In genomic region chr10:71419750-71420149, GRCh38 we compare ENCODE assay signal across 23 cellular contexts. TPM values are rescaled to one million over a fixed set of nuclear protein-coding genes. Genes with fewer than 3 reads are reported as not detected.
"Had no signal": no experiment of that assay in that cellular context is flagged by ENCODE, and none has a peak within 500 bp of the region (broad histone marks: within the 10 kb centered on the region; RNA-seq: fewer than 3 reads in every experiment).

No MANE protein-coding gene starts in this region.

- H3K9me3 ChIP-seq: esophagus muscularis mucosa, gastrocnemius medialis, neutrophil, right atrium auricular region, thoracic aorta, upper lobe of left lung, uterus had no signal

- DNase-seq: cortex of kidney; effector memory CD4-positive, alpha-beta T cell; gastrocnemius medialis; immature natural killer cell; kidney; left colon; mesendoderm; small intestine; stimulated activated CD4-positive, alpha-beta T cell treated with anti-CD3 and anti-CD28 coated beads, Interleukin-12 subunit alpha, Interleukin-12 subunit beta, amount 100 ng/mL, for 4 hours; stimulated activated naive CD4-positive, alpha-beta T cell; stomach; substantia nigra; uterus had no signal

- H3K36me3 ChIP-seq: esophagus muscularis mucosa, gastrocnemius medialis, neutrophil, right atrium auricular region, stomach, thoracic aorta, upper lobe of left lung, uterus had no signal

- H3K27me3 ChIP-seq: dorsolateral prefrontal cortex, esophagus muscularis mucosa, gastrocnemius medialis, right atrium auricular region, upper lobe of left lung, uterus had no signal

- H3K27ac ChIP-seq: dorsolateral prefrontal cortex, epithelial cell of prostate, esophagus muscularis mucosa, gastrocnemius medialis, neutrophil, right atrium auricular region, stomach, thoracic aorta, upper lobe of left lung, uterus had no signal

- H3K4me1 ChIP-seq: esophagus muscularis mucosa, gastrocnemius medialis, right atrium auricular region, stomach, upper lobe of left lung, uterus had no signal

- ATAC-seq: gastrocnemius medialis; left colon; naive thymus-derived CD4-positive, alpha-beta T cell had no signal

- H3K4me3 ChIP-seq: dorsolateral prefrontal cortex, esophagus muscularis mucosa, gastrocnemius medialis, right atrium auricular region, stomach, thoracic aorta, upper lobe of left lung, uterus had no signal

RNA-seq across cellular contexts. Expression of gene CDH23, which starts 23.0 kb away (rescaled TPM):
- total RNA-seq: chondrocyte, lung microvascular endothelial cell had no signal
